ENCODE assay signal across 9 cellular contexts in the genomic region with DNA sequence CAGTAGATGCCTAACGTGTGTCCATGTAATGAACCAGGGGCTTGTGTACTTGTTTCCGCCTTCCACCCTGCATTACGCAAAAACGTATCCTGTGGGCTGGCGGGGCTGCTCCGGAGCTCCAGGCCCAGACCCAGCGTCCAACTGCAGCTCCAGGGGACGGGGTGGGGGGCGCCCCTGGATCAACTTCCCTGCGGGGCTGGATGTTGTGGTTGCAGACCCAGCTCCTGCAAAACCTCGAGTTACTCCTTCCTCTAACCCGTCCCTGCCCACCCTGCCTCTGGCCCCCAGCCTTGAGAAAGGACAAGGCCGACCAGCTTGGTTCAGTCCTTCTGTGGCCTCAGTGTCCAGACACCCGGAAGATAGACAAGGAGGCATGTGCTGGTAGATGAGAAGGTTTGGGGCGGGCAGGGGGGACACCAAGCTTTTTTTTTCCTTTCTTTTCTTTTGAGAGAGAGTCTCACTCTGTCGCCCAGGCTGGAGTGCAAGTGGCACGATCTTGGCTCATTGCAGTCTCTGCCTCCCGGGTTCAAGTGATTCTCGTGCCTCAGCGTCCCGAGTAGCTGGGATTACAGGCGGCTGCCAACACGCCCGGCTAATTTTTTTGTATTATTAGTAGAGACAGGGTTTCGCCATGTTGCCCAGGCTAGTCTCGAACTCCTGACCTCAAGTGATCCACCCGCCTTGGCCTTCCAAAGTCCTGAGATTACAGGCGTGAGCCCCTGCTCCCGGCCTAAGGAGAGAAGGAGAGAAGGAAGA. TPM values are rescaled to one million over a fixed set of nuclear protein-coding genes. Genes with fewer than 3 reads are reported as not detected.
DNase-seq lines count a peak whose midpoint lies in the region; ATAC-seq and TF ChIP-seq lines count a peak whose summit lies in the region.
"Had no signal": no experiment of that assay in that cellular context is flagged by ENCODE, and none has a peak within 500 bp of the region (broad histone marks: within the 10 kb centered on the region; RNA-seq: fewer than 3 reads in every experiment).

No MANE protein-coding gene starts in this region.

- TF ChIP-seq CTCF in RWPE2 (IDR thresholded peaks at IDR 0.05; ENCODE audit: poor library complexity, severe bottlenecking) (no peak), esophagus squamous epithelium (IDR thresholded peaks at IDR 0.05) (no peak), prostate gland (IDR thresholded peaks at IDR 0.05) (no peak)

- H3K36me3 ChIP-seq in RWPE2 (ENCODE audit: low read depth) (peaks cover 30% of the 10 kb centered on the region), esophagus squamous epithelium (peaks cover 10 to 26% (median 16%) of the 10 kb centered on the region in 3 donors), prostate gland (peaks cover 4 to 6% of the 10 kb centered on the region in 2 donors)

- no peaks in the 10 kb centered on the region for H3K27me3 ChIP-seq in RWPE2 (ENCODE audit: insufficient read depth, poor library complexity, severe bottlenecking)
- H3K27me3 ChIP-seq in esophagus squamous epithelium: no peaks in the 10 kb centered on the region
- no peaks in the 10 kb centered on the region for H3K27me3 ChIP-seq in prostate gland (replicated peaks; ENCODE audit: insufficient read depth)

- ATAC-seq in RWPE2 (ENCODE audit: low read depth) (no peak), GM21825 (IDR thresholded peaks at IDR 0.05; ENCODE audit: unreplicated experiment) (no peak)

- H3K4me1 ChIP-seq in RWPE2 (ENCODE audit: insufficient read depth, poor library complexity, severe bottlenecking) (peaks cover 6% of the 10 kb centered on the region), esophagus squamous epithelium (peaks cover 12 to 46% (median 15%) of the 10 kb centered on the region in 3 donors), prostate gland (replicated peaks) (peaks cover 6% of the 10 kb centered on the region)

- H3K27ac ChIP-seq in RWPE2 (ENCODE audit: poor library complexity, severe bottlenecking) (peak overlapping the region; percentile 24), esophagus squamous epithelium (peak overlapping the region; percentile 88 to 93 (median 92)), prostate gland (peak overlapping the region; percentile 87 to 89)

- peak; percentile 67 for DNase-seq in GF-D8 (lab: John Stamatoyannopoulos, UW)
- DNase-seq in RWPE2 (ENCODE audit: low spot score): no peak
- no peak for DNase-seq in esophagus squamous epithelium (lab: John Stamatoyannopoulos, UW)
- DNase-seq in prostate gland (ENCODE audit: low spot score): no peak
- no peak for DNase-seq in GOT3 (lab: John Stamatoyannopoulos, UW)
- no peak for DNase-seq in cortex of kidney (lab: John Stamatoyannopoulos, UW)
- DNase-seq in NCI-H1048 (lab: John Stamatoyannopoulos, UW): no peak

- intact Hi-C loops in esophagus squamous epithelium (cut with DNase I) (no loop called here), prostate gland (cut with DNase I) (no loop called here)

- H3K4me3 ChIP-seq in RWPE2 (ENCODE audit: severe bottlenecking): peak overlapping the region; percentile 73
- peak overlapping the region; percentile 78 to 90 (median 86) for H3K4me3 ChIP-seq in esophagus squamous epithelium
- peak overlapping the region; percentile 61 to 71 for H3K4me3 ChIP-seq in prostate gland

- WGBS in esophagus squamous epithelium, 2 donors: 81 to 100% methylated on average over 4 to 17 of the region's 29 CpGs
- 85% methylated on average over 29 of the region's 29 CpGs for WGBS in prostate gland

- H3K9me3 ChIP-seq in RWPE2 (ENCODE audit: severe bottlenecking) (no peaks in the 10 kb centered on the region), esophagus squamous epithelium (no peaks in the 10 kb centered on the region), prostate gland (no peaks in the 10 kb centered on the region)

- TF ChIP-seq POLR2A in esophagus squamous epithelium (IDR thresholded peaks at IDR 0.05): no peak
- TF ChIP-seq POLR2A in prostate gland (IDR thresholded peaks at IDR 0.05): no peak

RNA-seq across cellular contexts. Expression of a gene that starts 0.7 kb away (rescaled TPM):
- 10 to 100 TPM; 70.3 to 84.5 (median 74.4) TPM for total RNA-seq in esophagus squamous epithelium
- 100 to 1,000 TPM; 136 to 159 TPM for total RNA-seq in prostate gland

RNA-seq across cellular contexts. Expression of a gene that starts 25.3 kb away (rescaled TPM):
- not detected for total RNA-seq in esophagus squamous epithelium
- total RNA-seq in prostate gland: not detected
- total RNA-seq: dermis blood vessel endothelial cell had no signal

RNA-seq across cellular contexts. Expression of a gene that starts 29.7 kb away (rescaled TPM):
- 1 to 10 TPM in 1 of 4 donors, under 1 TPM in 2, not detected in 1; 0.32 to 1.6 (median 0.44) TPM for total RNA-seq in esophagus squamous epithelium
- under 1 TPM in 1 of 2 donors, not detected in 1; 0.80 TPM for total RNA-seq in prostate gland
- total RNA-seq: dermis blood vessel endothelial cell had no signal

RNA-seq across cellular contexts. Expression of a gene that starts 32.0 kb away (rescaled TPM):
- 10 to 100 TPM; 40.6 to 78.0 (median 52.7) TPM for total RNA-seq in esophagus squamous epithelium
- 10 to 100 TPM; 33.5 to 51.2 TPM for total RNA-seq in prostate gland

RNA-seq across cellular contexts. Expression of a gene that starts 36.7 kb away (rescaled TPM):
- under 1 TPM in 2 of 4 donors, not detected in 2; 0.19 to 0.57 TPM for total RNA-seq in esophagus squamous epithelium
- total RNA-seq in prostate gland: 10 to 100 TPM in 1 of 2 donors, under 1 TPM in 1; 0.55 to 11.2 TPM
- total RNA-seq: dermis blood vessel endothelial cell had no signal

Comparison
In these comparisons a context has a peak if more than half of its experiments do, and no peak if none do; other contexts are left out.
1. H3K27ac ChIP-seq: peak in every context shown above with its lines; median percentile 92 in esophagus squamous epithelium; 88 in prostate gland; 24 in RWPE2.